Comparison of ENCODE assay signal across 8 cellular contexts in genomic region chr13:110560606-110561334, GRCh38. TPM values are rescaled to one million over a fixed set of nuclear protein-coding genes. Genes with fewer than 3 reads are reported as not detected.
A peak's percentile ranks its signal among the peaks of the same experiment; 100 is the strongest.
DNase-seq lines count a peak whose midpoint lies in the region; ATAC-seq and TF ChIP-seq lines count a peak whose summit lies in the region.

No MANE protein-coding gene starts in this region.

- ATAC-seq in HG03045 (IDR thresholded peaks at IDR 0.05; ENCODE audit: unreplicated experiment) = peak; percentile 31
- ATAC-seq in natural killer cell = peak; percentile 11 to 24 (median 20)
- ATAC-seq in HG03571 (IDR thresholded peaks at IDR 0.05; ENCODE audit: unreplicated experiment) = no peak

- peaks cover 1% of the 10 kb centered on the region for H3K36me3 Mint-ChIP-seq in T-helper 2 cell treated with Interferon-gamma antibody and Interleukin-4, amounts not matched to agents 5 μg/mL and 100 μg/mL, for 36 hours (ENCODE audit: low read depth)
- H3K36me3 Mint-ChIP-seq in natural killer cell = no peaks in the 10 kb centered on the region

- H3K27me3 ChIP-seq in esophagus muscularis mucosa = no peaks in the 10 kb centered on the region

- peak; percentile 64 for DNase-seq in activated effector memory CD4-positive, alpha-beta T cell treated with anti-CD3 and anti-CD28 coated beads, Interleukin-2, amount 50 U/mL, for 16 hours
- DNase-seq in activated effector memory CD4-positive, alpha-beta T cell treated with Interleukin-2 at 50 U/mL for 16 hours = no peak
- DNase-seq in T-helper 2 cell treated with Interferon-gamma antibody and Interleukin-4, amounts not matched to agents 5 μg/mL and 100 μg/mL, for 36 hours (ENCODE audit: low spot score) = peak; percentile 8
- DNase-seq in esophagus muscularis mucosa (ENCODE audit: extremely low spot score) (no peak), natural killer cell (no peak)
- no peak for DNase-seq in stimulated activated CD4-positive, alpha-beta T cell treated with anti-CD3 and anti-CD28 coated beads, Interleukin-2, amount 100 ng/mL, for 48 hours

- no peaks in the 10 kb centered on the region for H3K9me3 Mint-ChIP-seq in T-helper 2 cell treated with Interferon-gamma antibody and Interleukin-4, amounts not matched to agents 5 μg/mL and 100 μg/mL, for 36 hours
- H3K9me3 Mint-ChIP-seq in natural killer cell = no peaks in the 10 kb centered on the region

- intact Hi-C loops in esophagus muscularis mucosa (cut with DNase I) (loop anchor here (2.0 to 5.0 kb wide), 2 partner anchors 53 to 104 kb away; no protein-coding TSS in a partner anchor), natural killer cell (cut with micrococcal nuclease) (no loop called here)

- TF ChIP-seq CTCF in esophagus muscularis mucosa (IDR thresholded peaks at IDR 0.05) = no peak
- no peak for TF ChIP-seq CTCF in natural killer cell (IDR thresholded peaks at IDR 0.05)

- peak overlapping the region; percentile 80 for H3K4me3 Mint-ChIP-seq in T-helper 2 cell treated with Interferon-gamma antibody and Interleukin-4, amounts not matched to agents 5 μg/mL and 100 μg/mL, for 36 hours
- peak overlapping the region; percentile 85 for H3K4me3 Mint-ChIP-seq in natural killer cell

- 4% methylated on average over 14 of the region's 27 CpGs for WGBS in esophagus muscularis mucosa

- H3K27ac ChIP-seq in esophagus muscularis mucosa (replicated peaks in 1 of 4) = peak overlapping the region; percentile 93 to 96 (median 94)

- H3K4me1 ChIP-seq in esophagus muscularis mucosa = peaks cover 27 to 42% (median 39%) of the 10 kb centered on the region in 4 donors

- peaks cover 0 to 5% (median 0%) of the 10 kb centered on the region in 4 donors for H3K9me3 ChIP-seq in esophagus muscularis mucosa

- H3K4me3 ChIP-seq in esophagus muscularis mucosa = peak overlapping the region; percentile 82 to 96 (median 93)

- H3K27ac Mint-ChIP-seq in T-helper 2 cell treated with Interferon-gamma antibody and Interleukin-4, amounts not matched to agents 5 μg/mL and 100 μg/mL, for 36 hours = peak overlapping the region; percentile 66
- peak overlapping the region; percentile 28 to 30 for H3K27ac Mint-ChIP-seq in natural killer cell

- H3K27me3 Mint-ChIP-seq in T-helper 2 cell treated with Interferon-gamma antibody and Interleukin-4, amounts not matched to agents 5 μg/mL and 100 μg/mL, for 36 hours (ENCODE audit: low read depth) = peaks cover 38% of the 10 kb centered on the region
- H3K27me3 Mint-ChIP-seq in natural killer cell (ENCODE audit: low read depth in 2 of 2) = peaks cover 12 to 17% of the 10 kb centered on the region in 2 donors

- H3K36me3 ChIP-seq in esophagus muscularis mucosa = peaks cover 0 to 17% (median 8%) of the 10 kb centered on the region in 4 donors

- TF ChIP-seq EP300 in esophagus muscularis mucosa (IDR thresholded peaks at IDR 0.05) = no peak

- peak; percentile 28 for TF ChIP-seq POLR2A in esophagus muscularis mucosa (IDR thresholded peaks at IDR 0.05; ENCODE audit: low read depth)

- peaks cover 18% of the 10 kb centered on the region for H3K4me1 Mint-ChIP-seq in T-helper 2 cell treated with Interferon-gamma antibody and Interleukin-4, amounts not matched to agents 5 μg/mL and 100 μg/mL, for 36 hours (ENCODE audit: low read depth)
- H3K4me1 Mint-ChIP-seq in natural killer cell = peaks cover 17 to 18% of the 10 kb centered on the region in 2 donors

RNA-seq across cellular contexts. Expression of gene RAB20, which starts 0.8 kb away (rescaled TPM):
- total RNA-seq in esophagus muscularis mucosa (10 to 100 TPM; 10.9 to 40.6 (median 15.4) TPM), natural killer cell (1 to 10 TPM; 1.0 to 3.3 (median 1.2) TPM)

RNA-seq across cellular contexts. Expression of gene NAXD, which starts 54.6 kb away (rescaled TPM):
- 10 to 100 TPM; 29.9 to 34.5 (median 34.0) TPM for total RNA-seq in esophagus muscularis mucosa
- 10 to 100 TPM in 2 of 3 donors, 1 to 10 TPM in 1; 6.8 to 14.0 (median 12.0) TPM for total RNA-seq in natural killer cell

Comparison
In these comparisons a context has a peak if more than half of its experiments do, and no peak if none do; other contexts are left out.
1. DNase-seq: peak in activated effector memory CD4-positive, alpha-beta T cell treated with anti-CD3 and anti-CD28 coated beads, Interleukin-2, amount 50 U/mL, for 16 hours (single experiment) and T-helper 2 cell treated with Interferon-gamma antibody and Interleukin-4, amounts not matched to agents 5 μg/mL and 100 μg/mL, for 36 hours (single experiment); none in activated effector memory CD4-positive, alpha-beta T cell treated with Interleukin-2 at 50 U/mL for 16 hours (single experiment), esophagus muscularis mucosa (single experiment), natural killer cell (single experiment) and stimulated activated CD4-positive, alpha-beta T cell treated with anti-CD3 and anti-CD28 coated beads, Interleukin-2, amount 100 ng/mL, for 48 hours (0 of 2).